8 cellular contexts compared by ENCODE assay signal in genomic region chr7:150380463-150380862, GRCh38. TPM values are rescaled to one million over a fixed set of nuclear protein-coding genes. Genes with fewer than 3 reads are reported as not detected.
DNase-seq lines count a peak whose midpoint lies in the region; TF ChIP-seq lines count a peak whose summit lies in the region.

No MANE protein-coding gene starts in this region.

- DNase-seq in activated effector memory CD4-positive, alpha-beta T cell treated with anti-CD3 and anti-CD28 coated beads, Interleukin-2, amount 50 U/mL, for 16 hours, result peak; percentile 57
- DNase-seq in activated effector memory CD4-positive, alpha-beta T cell treated with Interleukin-2 at 50 U/mL for 16 hours, result no peak
- no peak for DNase-seq in foreskin fibroblast
- no peak for DNase-seq in central memory CD4-positive, alpha-beta T cell
- no peak for DNase-seq in hepatic stellate cell (ENCODE audit: low spot score)
- no peak for DNase-seq in SHP77 (lab: John Stamatoyannopoulos, UW)

- H3K27me3 ChIP-seq in OCI-LY3 (ENCODE audit: low read depth, low read length), result no peaks in the 10 kb centered on the region

- H4K20me1 ChIP-seq in OCI-LY3 (ENCODE audit: insufficient read depth, low read length), result no peaks in the 10 kb centered on the region

- H3K36me3 ChIP-seq in OCI-LY3 (replicated peaks; ENCODE audit: low read depth, low read length), result peaks cover 3% of the 10 kb centered on the region

- peak overlapping the region; percentile 95 for H3K4me2 ChIP-seq in OCI-LY3 (ENCODE audit: low read length)

- peak overlapping the region; percentile 98 for H3K9ac ChIP-seq in OCI-LY3 (ENCODE audit: low read length)

- no peak overlapping the region for H2AFZ ChIP-seq in OCI-LY3 (ENCODE audit: low read depth, low read length)

- peaks cover 84% of the 10 kb centered on the region for H3K4me1 ChIP-seq in OCI-LY3 (ENCODE audit: low read length)

- H3K9me3 ChIP-seq in OCI-LY3 (ENCODE audit: insufficient read depth, low read length), result no peaks in the 10 kb centered on the region

- H3K27ac ChIP-seq in OCI-LY3 (ENCODE audit: low read length) (peak overlapping the region; percentile 79), temporal lobe (ENCODE audit: low read depth, low read length) (peak overlapping the region; percentile 96)

- no peak for TF ChIP-seq CTCF in OCI-LY3 (IDR thresholded peaks at IDR 0.05; ENCODE audit: low read depth, low read length)
- no peak for TF ChIP-seq CTCF in foreskin fibroblast (IDR thresholded peaks at IDR 0.05; ENCODE audit: low read depth, low read length)

- peak overlapping the region; percentile 93 for H3K4me3 ChIP-seq in OCI-LY3 (ENCODE audit: low read length)
- peak overlapping the region; percentile 81 to 85 for H3K4me3 ChIP-seq in foreskin fibroblast (ENCODE audit: low read depth in 1 of 2, low read length in 2 of 2)

- peaks cover 80% of the 10 kb centered on the region for H3K79me2 ChIP-seq in OCI-LY3 (ENCODE audit: low read length)

RNA-seq across cellular contexts. Expression of gene ZNF775, which starts 1.3 kb away (rescaled TPM):
- total RNA-seq in temporal lobe, result 9.3 TPM

RNA-seq across cellular contexts. Expression of gene REPIN1, which starts 11.8 kb away (rescaled TPM):
- total RNA-seq in temporal lobe, result 28.8 TPM

RNA-seq across cellular contexts. Expression of gene RARRES2, which starts 39.0 kb away (rescaled TPM):
- total RNA-seq in temporal lobe, result 12.0 TPM

RNA-seq across cellular contexts. Expression of gene ACTR3C, which starts 57.1 kb away (rescaled TPM):
- total RNA-seq in temporal lobe, result 4.2 TPM

RNA-seq across cellular contexts. Expression of gene LRRC61, which starts 57.3 kb away (rescaled TPM):
- 14.0 TPM for total RNA-seq in temporal lobe
